Comparison of ENCODE assay signal across 2 cellular contexts in the genomic region with DNA sequence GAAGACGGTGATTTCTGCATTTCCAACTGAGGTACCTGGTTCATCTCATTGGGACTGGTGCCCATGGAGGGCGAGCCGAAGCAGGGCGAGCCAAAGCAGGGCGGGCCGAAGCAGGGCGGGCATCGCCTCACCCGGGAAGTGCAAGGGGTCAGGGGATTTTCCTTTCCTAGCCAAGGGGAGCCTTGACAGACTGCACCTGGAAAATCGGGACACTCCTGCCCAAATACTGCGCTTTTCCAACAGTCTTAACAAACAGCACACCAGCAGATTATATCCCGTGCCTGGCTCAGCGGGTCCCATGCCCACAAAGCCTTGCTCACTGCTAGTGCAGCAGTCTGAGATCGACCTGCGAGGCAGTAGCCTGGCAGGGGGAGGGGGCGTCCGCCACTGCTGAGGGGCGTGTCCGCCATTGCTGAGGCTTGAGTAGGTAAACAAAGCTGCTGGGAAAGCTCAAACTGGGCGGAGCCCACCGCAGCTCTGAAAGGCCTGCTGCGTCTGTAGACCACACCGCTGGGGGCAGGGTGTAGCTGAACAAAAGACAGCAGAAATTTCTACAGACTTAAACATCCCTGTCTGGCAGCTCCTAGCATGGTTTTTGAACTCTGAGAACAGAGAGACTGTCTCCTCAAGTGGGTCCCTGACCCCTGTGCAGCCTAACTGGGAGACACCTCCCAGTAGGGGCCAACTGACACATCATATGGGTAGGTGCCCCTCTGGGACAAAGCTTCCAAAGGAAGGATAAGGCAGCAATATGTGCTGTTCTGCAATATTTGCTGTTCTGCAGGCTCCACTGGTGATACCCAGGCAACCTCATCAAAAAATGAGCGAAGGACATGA.
TF ChIP-seq lines count a peak whose summit lies in the region.

No MANE protein-coding gene starts in this region.

TF ChIP-seq in HepG2, 621 proteins besides CTCF, POLR2A, EP300 and RAD21 (continued from another document and continues in another):
- TF ChIP-seq, protein P1, sequence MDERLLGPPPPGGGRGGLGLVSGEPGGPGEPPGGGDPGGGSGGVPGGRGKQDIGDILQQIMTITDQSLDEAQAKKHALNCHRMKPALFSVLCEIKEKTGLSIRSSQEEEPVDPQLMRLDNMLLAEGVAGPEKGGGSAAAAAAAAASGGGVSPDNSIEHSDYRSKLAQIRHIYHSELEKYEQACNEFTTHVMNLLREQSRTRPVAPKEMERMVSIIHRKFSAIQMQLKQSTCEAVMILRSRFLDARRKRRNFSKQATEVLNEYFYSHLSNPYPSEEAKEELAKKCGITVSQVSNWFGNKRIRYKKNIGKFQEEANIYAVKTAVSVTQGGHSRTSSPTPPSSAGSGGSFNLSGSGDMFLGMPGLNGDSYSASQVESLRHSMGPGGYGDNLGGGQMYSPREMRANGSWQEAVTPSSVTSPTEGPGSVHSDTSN (CRISPR knock-in tag; IDR thresholded peaks at IDR 0.05), result no peak
- TF ChIP-seq HDAC1 (CRISPR knock-in tag; IDR thresholded peaks at IDR 0.05) (peak; percentile 54), SNAI1 (CRISPR knock-in tag; IDR thresholded peaks at IDR 0.05; ENCODE audit: borderline replicate concordance) (no peak), ZIK1 (CRISPR knock-in tag; IDR thresholded peaks at IDR 0.05; ENCODE audit: borderline replicate concordance, low read depth) (peak; percentile 77; the same call in 1 of the 2 replicates), ZNF143 (CRISPR knock-in tag; IDR thresholded peaks at IDR 0.05) (peak; percentile 59), PHF8 (CRISPR knock-in tag; IDR thresholded peaks at IDR 0.05) (peak; percentile 24; the same call in 1 of the 2 replicates), ZNF282 (IDR thresholded peaks at IDR 0.05; ENCODE audit: partially characterized antibody) (no peak), EZH2 (conservative IDR thresholded peaks at IDR 0.05; ENCODE audit: low read depth, low read length) (no peak), NR1H2 (CRISPR knock-in tag; IDR thresholded peaks at IDR 0.05; ENCODE audit: borderline replicate concordance, low read depth) (no peak), MTA1 (CRISPR knock-in tag; IDR thresholded peaks at IDR 0.05; ENCODE audit: borderline replicate concordance) (peak; percentile 93; the same call in 1 of the 2 replicates), ZNF12 (CRISPR knock-in tag; IDR thresholded peaks at IDR 0.05) (peak; percentile 44; the same call in 1 of the 2 replicates), ZNF792 (CRISPR knock-in tag; IDR thresholded peaks at IDR 0.05) (no peak), ATF7 (IDR thresholded peaks at IDR 0.05) (no peak), ATF7 (CRISPR knock-in tag; IDR thresholded peaks at IDR 0.05) (no peak), SRSF1 (optimal IDR thresholded peaks at IDR 0.05; ENCODE audit: low read depth, low read length) (no peak), ZNF225 (CRISPR knock-in tag; IDR thresholded peaks at IDR 0.05) (no peak; the same call in 1 of the 2 replicates), ZNF484 (CRISPR knock-in tag; IDR thresholded peaks at IDR 0.05; ENCODE audit: borderline replicate concordance, low read depth) (no peak), DNMT3B (CRISPR knock-in tag; conservative IDR thresholded peaks at IDR 0.05) (no peak), NR2F2 (IDR thresholded peaks at IDR 0.05; ENCODE audit: borderline replicate concordance, low read depth) (no peak; the same call in 1 of the 2 replicates), MED1 (CRISPR knock-in tag; IDR thresholded peaks at IDR 0.05) (no peak), PAX8 (CRISPR knock-in tag; IDR thresholded peaks at IDR 0.05; ENCODE audit: borderline replicate concordance) (0 out of 2 replicates have a peak, but pooled peaks have one; percentile 55), ZNF788 (CRISPR knock-in tag; IDR thresholded peaks at IDR 0.05; ENCODE audit: borderline replicate concordance) (peak; percentile 91; the same call in 1 of the 2 replicates), ZNF230 (CRISPR knock-in tag; IDR thresholded peaks at IDR 0.05) (0 out of 2 replicates have a peak, but pooled peaks have one; percentile 25), ZNF331 (CRISPR knock-in tag; IDR thresholded peaks at IDR 0.05) (peak; percentile 89; the same call in 1 of the 2 replicates)
- TF ChIP-seq, protein P2, sequence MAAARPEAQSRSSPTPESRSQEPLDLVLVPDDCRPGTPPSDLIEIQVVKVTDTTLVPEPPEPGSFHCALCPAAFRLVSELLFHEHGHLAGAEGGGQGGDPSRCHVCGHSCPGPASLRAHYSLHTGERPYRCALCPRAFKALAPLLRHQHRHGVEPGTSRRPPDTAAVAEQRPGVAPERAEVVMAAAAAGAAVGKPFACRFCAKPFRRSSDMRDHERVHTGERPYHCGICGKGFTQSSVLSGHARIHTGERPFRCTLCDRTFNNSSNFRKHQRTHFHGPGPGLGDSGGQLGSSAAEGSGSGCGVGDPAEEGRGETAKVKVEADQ (CRISPR knock-in tag; IDR thresholded peaks at IDR 0.05; ENCODE audit: borderline replicate concordance), result peak; percentile 73; the same call in 1 of the 2 replicates
- TF ChIP-seq, protein P3, sequence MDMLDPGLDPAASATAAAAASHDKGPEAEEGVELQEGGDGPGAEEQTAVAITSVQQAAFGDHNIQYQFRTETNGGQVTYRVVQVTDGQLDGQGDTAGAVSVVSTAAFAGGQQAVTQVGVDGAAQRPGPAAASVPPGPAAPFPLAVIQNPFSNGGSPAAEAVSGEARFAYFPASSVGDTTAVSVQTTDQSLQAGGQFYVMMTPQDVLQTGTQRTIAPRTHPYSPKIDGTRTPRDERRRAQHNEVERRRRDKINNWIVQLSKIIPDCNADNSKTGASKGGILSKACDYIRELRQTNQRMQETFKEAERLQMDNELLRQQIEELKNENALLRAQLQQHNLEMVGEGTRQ (IDR thresholded peaks at IDR 0.05; ENCODE audit: low read depth, low read length), result no peak
- TF ChIP-seq, protein P3 (CRISPR knock-in tag; IDR thresholded peaks at IDR 0.05; ENCODE audit: borderline replicate concordance), result no peak
- TF ChIP-seq, protein P4, sequence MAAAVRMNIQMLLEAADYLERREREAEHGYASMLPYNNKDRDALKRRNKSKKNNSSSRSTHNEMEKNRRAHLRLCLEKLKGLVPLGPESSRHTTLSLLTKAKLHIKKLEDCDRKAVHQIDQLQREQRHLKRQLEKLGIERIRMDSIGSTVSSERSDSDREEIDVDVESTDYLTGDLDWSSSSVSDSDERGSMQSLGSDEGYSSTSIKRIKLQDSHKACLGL (CRISPR knock-in tag; IDR thresholded peaks at IDR 0.05), result no peak
- TF ChIP-seq, protein P5, sequence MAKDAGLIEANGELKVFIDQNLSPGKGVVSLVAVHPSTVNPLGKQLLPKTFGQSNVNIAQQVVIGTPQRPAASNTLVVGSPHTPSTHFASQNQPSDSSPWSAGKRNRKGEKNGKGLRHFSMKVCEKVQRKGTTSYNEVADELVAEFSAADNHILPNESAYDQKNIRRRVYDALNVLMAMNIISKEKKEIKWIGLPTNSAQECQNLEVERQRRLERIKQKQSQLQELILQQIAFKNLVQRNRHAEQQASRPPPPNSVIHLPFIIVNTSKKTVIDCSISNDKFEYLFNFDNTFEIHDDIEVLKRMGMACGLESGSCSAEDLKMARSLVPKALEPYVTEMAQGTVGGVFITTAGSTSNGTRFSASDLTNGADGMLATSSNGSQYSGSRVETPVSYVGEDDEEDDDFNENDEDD (CRISPR knock-in tag; IDR thresholded peaks at IDR 0.05; ENCODE audit: borderline replicate concordance), result no peak

TF ChIP-seq in HEK293, 187 proteins besides CTCF, POLR2A, EP300 and RAD21 (continued from another document):
- no peak for TF ChIP-seq ZNF768 (tag by site-specific recombination; IDR thresholded peaks at IDR 0.05)
- peak; percentile 85 for TF ChIP-seq KLF1 (tag by site-specific recombination; IDR thresholded peaks at IDR 0.05)
